ENCODE assay signal across 8 cellular contexts in genomic region chr2:82501217-82501616, GRCh38.
"Had no signal": no experiment of that assay in that cellular context is flagged by ENCODE, and none has a peak within 500 bp of the region (broad histone marks: within the 10 kb centered on the region; RNA-seq: fewer than 3 reads in every experiment).

No MANE protein-coding gene starts in this region.

- H3K4me3 ChIP-seq: GM12878 had no signal

- FAIRE-seq: G401.6, GM12878, GM12891, GM12892, GM18507, GM19239 had no signal

- ATAC-seq: GM12878 had no signal

- DNase-seq: GDM1, GF-D8 had no signal
